8 cellular contexts compared by ENCODE assay signal in the genomic region with DNA sequence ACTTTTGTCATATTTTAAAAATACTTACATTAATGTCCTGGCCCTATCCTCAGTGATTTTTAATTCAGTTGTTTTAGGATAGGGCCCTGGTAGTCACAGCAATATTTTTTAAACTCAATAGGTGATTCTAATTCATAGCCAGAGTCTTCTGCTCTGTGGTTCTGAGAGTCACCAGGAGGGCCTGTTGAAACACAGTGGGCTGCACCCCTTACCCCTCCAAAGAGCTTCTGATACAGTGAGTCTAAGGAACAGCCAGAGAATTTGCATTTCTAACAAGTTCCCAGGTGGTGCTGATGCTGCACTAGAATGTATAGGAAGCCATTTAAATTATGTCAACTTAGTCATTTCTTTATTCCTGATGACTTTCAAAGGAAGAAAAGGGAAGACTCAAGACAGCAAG.
"Had no signal": no experiment of that assay in that cellular context is flagged by ENCODE, and none has a peak within 500 bp of the region (broad histone marks: within the 10 kb centered on the region; RNA-seq: fewer than 3 reads in every experiment).

No MANE protein-coding gene starts in this region.

- ATAC-seq: HepG2, K562 had no signal

- H3K4me2 ChIP-seq: KMS-11 had no signal

- H3K4me1 Mint-ChIP-seq: IgD-negative memory B cell had no signal

- H3K27ac Mint-ChIP-seq: IgD-negative memory B cell had no signal

- H3K9ac ChIP-seq: KMS-11 had no signal

- H3K36me3 Mint-ChIP-seq: IgD-negative memory B cell had no signal

- H3K27ac ChIP-seq: HL-60, KMS-11 had no signal

- H3K4me3 Mint-ChIP-seq: IgD-negative memory B cell had no signal

- H3K4me3 ChIP-seq: K562 had no signal

- DNase-seq: IMR-90, KBM-7, KG1 had no signal

- H3K27me3 Mint-ChIP-seq: IgD-negative memory B cell had no signal
